Comparison of ENCODE assay signal across 22 cellular contexts in the genomic region with DNA sequence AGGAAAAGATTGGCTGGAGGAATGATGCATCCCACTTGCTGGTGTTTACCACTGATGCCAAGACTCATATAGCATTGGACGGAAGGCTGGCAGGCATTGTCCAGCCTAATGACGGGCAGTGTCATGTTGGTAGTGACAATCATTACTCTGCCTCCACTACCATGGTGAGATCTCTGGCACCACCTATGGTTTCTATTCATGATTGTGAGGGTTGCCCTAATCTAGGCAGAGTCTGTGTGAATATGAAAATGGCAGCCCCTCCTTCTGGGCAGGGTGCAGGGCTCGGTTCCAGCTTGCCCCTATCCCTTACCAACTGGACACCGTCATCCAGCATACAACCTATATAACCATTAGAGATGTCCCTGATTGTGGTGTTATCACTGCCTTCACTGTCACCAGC. TPM values are rescaled to one million over a fixed set of nuclear protein-coding genes. Genes with fewer than 3 reads are reported as not detected.
DNase-seq lines count a peak whose midpoint lies in the region; ATAC-seq, FAIRE-seq and TF ChIP-seq lines count a peak whose summit lies in the region.
"Had no signal": no experiment of that assay in that cellular context is flagged by ENCODE, and none has a peak within 500 bp of the region (broad histone marks: within the 10 kb centered on the region; RNA-seq: fewer than 3 reads in every experiment).

No MANE protein-coding gene starts in this region.

- H2AK5ac ChIP-seq in trophoblast cell (ENCODE audit: low read length) = no peak overlapping the region

- CTCF ChIA-PET in HCT116 (lab: Charles Lee) = no interaction called here

- H3K9me2 ChIP-seq in HCT116 (ENCODE audit: insufficient read depth) = no peaks in the 10 kb centered on the region

- H3K14ac ChIP-seq in trophoblast cell (ENCODE audit: low read length) = no peak overlapping the region

- no peak overlapping the region for H2BK5ac ChIP-seq in trophoblast cell (ENCODE audit: low read depth, low read length, poor library complexity)

- no peaks in the 10 kb centered on the region for H3K79me1 ChIP-seq in trophoblast cell (ENCODE audit: low read length)

- H4K20me1 ChIP-seq in BLaER1 (no peaks in the 10 kb centered on the region), HCT116 (ENCODE audit: insufficient read depth) (no peaks in the 10 kb centered on the region)

- H3K36me3 ChIP-seq in BLaER1 (no peaks in the 10 kb centered on the region), HCT116 (ENCODE audit: control insufficient read depth in 1 of 2, insufficient read depth in 2 of 2, low read length in 2 of 2) (no peaks in the 10 kb centered on the region), trophoblast cell (ENCODE audit: control insufficient read depth in 1 of 2, insufficient read depth in 2 of 2, low read length in 2 of 2) (no peaks in the 10 kb centered on the region)
- H3K36me3 ChIP-seq: spleen had no signal

- H4K12ac ChIP-seq in trophoblast cell (ENCODE audit: low read depth, low read length) = no peak overlapping the region

- intact Hi-C loops in HCT116 (cut with micrococcal nuclease) = no loop called here

- TF ChIP-seq CTCF in HCT116 (IDR thresholded peaks at IDR 0.05 in 2 of 3, conservative IDR thresholded peaks at IDR 0.05 in 1 of 3; ENCODE audit: borderline replicate concordance in 1 of 3, insufficient read depth in 1 of 3, low read depth in 2 of 3, low read length in 2 of 3) = no peak
- no peak for TF ChIP-seq CTCF in endothelial cell (IDR thresholded peaks at IDR 0.05; ENCODE audit: unreplicated experiment)

- H3K4ac ChIP-seq in trophoblast cell (ENCODE audit: low read depth, low read length) = no peak overlapping the region

- no TSS peak for BruUV-seq in HCT116 (replicated peaks; lab: Mats Ljungman, UMichigan)

- no peaks in the 10 kb centered on the region for H3K9me3 Mint-ChIP-seq in activated T-helper 17 cell treated with anti-CD3 and anti-CD28 coated beads, Interleukin-2, amount 50 U/mL, for 72 hours
- H3K9me3 Mint-ChIP-seq in endothelial cell (ENCODE audit: unreplicated experiment) = no peaks in the 10 kb centered on the region
- H3K9me3 Mint-ChIP-seq: activated naive CD4-positive, alpha-beta T cell treated with anti-CD3 and anti-CD28 coated beads, Interleukin-2, amount 50 U/mL, for 24 hours; activated T-cell treated with anti-CD3 and anti-CD28 coated beads, Interleukin-2, amount 50 U/mL, for 72 hours; CD4-positive, CD25-positive, alpha-beta regulatory T cell; effector memory CD8-positive, alpha-beta T cell had no signal

- peak; percentile 16; the same call in 1 of the 2 replicates for TF ChIP-seq RAD21 in HCT116 (IDR thresholded peaks at IDR 0.05; ENCODE audit: low read depth)

- H2BK120ac ChIP-seq in trophoblast cell (ENCODE audit: insufficient read depth, low read length, poor library complexity) = no peak overlapping the region

- TF ChIP-seq POLR2A in GM12892 (IDR thresholded peaks at IDR 0.05; ENCODE audit: low read depth, low read length) (0 out of 2 replicates have a peak, but pooled peaks have one; percentile 8), HCT116 (IDR thresholded peaks at IDR 0.05; ENCODE audit: borderline replicate concordance, extremely low read depth, insufficient read depth, insufficient read length) (no peak)

- ATAC-seq in HCT116 = peak; percentile 37; the same call in 1 of the 2 replicates
- ATAC-seq in activated T-helper 17 cell treated with anti-CD3 and anti-CD28 coated beads, Interleukin-2, amount 50 U/mL, for 72 hours (replicated peaks) = peak; percentile 53
- ATAC-seq: effector memory CD8-positive, alpha-beta T cell; Panc1; T-helper 17 cell had no signal

- H3K4me3 Mint-ChIP-seq in activated T-helper 17 cell treated with anti-CD3 and anti-CD28 coated beads, Interleukin-2, amount 50 U/mL, for 72 hours = peak overlapping the region; percentile 0
- H3K4me3 Mint-ChIP-seq in endothelial cell (ENCODE audit: unreplicated experiment) = no peak overlapping the region
- H3K4me3 Mint-ChIP-seq: activated naive CD4-positive, alpha-beta T cell treated with anti-CD3 and anti-CD28 coated beads, Interleukin-2, amount 50 U/mL, for 24 hours; CD4-positive, CD25-positive, alpha-beta regulatory T cell; effector memory CD8-positive, alpha-beta T cell; T-helper 17 cell had no signal

- H3K79me2 ChIP-seq in HCT116 (ENCODE audit: insufficient read depth, low read length) (no peaks in the 10 kb centered on the region), trophoblast cell (ENCODE audit: control insufficient read depth, insufficient read depth, low read length, poor library complexity) (no peaks in the 10 kb centered on the region)

- H2BK12ac ChIP-seq in trophoblast cell (ENCODE audit: low read length) = no peak overlapping the region

- no peak overlapping the region for H4K91ac ChIP-seq in trophoblast cell (ENCODE audit: low read depth, low read length)

- H2AFZ ChIP-seq in HCT116 (ENCODE audit: low read depth, low read length, poor library complexity, severe bottlenecking) = no peak overlapping the region
- no peak overlapping the region for H2AFZ ChIP-seq in trophoblast cell (ENCODE audit: insufficient read depth, low read length, poor library complexity)

- no peak for FAIRE-seq in GM12892 (lab: Jason Lieb, UNC)

- no peak overlapping the region for H3K23ac ChIP-seq in trophoblast cell (ENCODE audit: low read length)

- H3K4me2 ChIP-seq in BLaER1 = peak overlapping the region; percentile 88
- no peak overlapping the region for H3K4me2 ChIP-seq in HCT116 (ENCODE audit: low read length)
- H3K4me2 ChIP-seq in trophoblast cell (ENCODE audit: low read length) = no peak overlapping the region

- H3K27me3 ChIP-seq in BLaER1 (no peaks in the 10 kb centered on the region), HCT116 (ENCODE audit: insufficient read depth, low read length) (no peaks in the 10 kb centered on the region), trophoblast cell (ENCODE audit: insufficient read depth, low read length) (no peaks in the 10 kb centered on the region)
- H3K27me3 ChIP-seq: SJSA1, spleen, suprapubic skin had no signal

- H3K9ac ChIP-seq in BLaER1 (peak overlapping the region; percentile 50; the same call in 1 of the 2 replicates), HCT116 (ENCODE audit: low read length) (no peak overlapping the region), trophoblast cell (ENCODE audit: low read length) (no peak overlapping the region)

- H3K9me3 ChIP-seq in BLaER1 (peaks cover 9% of the 10 kb centered on the region; the same call in 1 of the 2 replicates), HCT116 (ENCODE audit: control insufficient read depth in 1 of 2, insufficient read depth in 1 of 2, low read depth in 1 of 2, low read length in 2 of 2) (no peaks in the 10 kb centered on the region), trophoblast cell (ENCODE audit: insufficient read depth, low read depth, low read length) (no peaks in the 10 kb centered on the region)
- H3K9me3 ChIP-seq: SJSA1, spleen, suprapubic skin had no signal

- no peak overlapping the region for H3K27ac Mint-ChIP-seq in activated T-helper 17 cell treated with anti-CD3 and anti-CD28 coated beads, Interleukin-2, amount 50 U/mL, for 72 hours
- no peak overlapping the region for H3K27ac Mint-ChIP-seq in endothelial cell (ENCODE audit: unreplicated experiment)
- H3K27ac Mint-ChIP-seq: activated naive CD4-positive, alpha-beta T cell treated with anti-CD3 and anti-CD28 coated beads, Interleukin-2, amount 50 U/mL, for 24 hours; activated T-cell treated with anti-CD3 and anti-CD28 coated beads, Interleukin-2, amount 50 U/mL, for 72 hours; CD4-positive, CD25-positive, alpha-beta regulatory T cell; effector memory CD8-positive, alpha-beta T cell; T-helper 17 cell had no signal

- H3K18ac ChIP-seq in trophoblast cell (ENCODE audit: low read length) = no peak overlapping the region

- DNase-seq in GM12892 (ENCODE audit: insufficient read length) = no peak
- no peak for DNase-seq in HCT116 (ENCODE audit: low read depth, low spot score)
- no peak for DNase-seq in endothelial cell (ENCODE audit: low spot score)
- DNase-seq in HT-29 (ENCODE audit: low spot score) = no peak
- no peak for DNase-seq in NCI-H82 treated with DMSO at 0.1 percent for 48 hours (lab: John Stamatoyannopoulos, UW; ENCODE audit: unreplicated experiment)
- DNase-seq in trophoblast cell = no peak
- DNase-seq: activated CD4-positive, CD25-positive, alpha-beta regulatory T cell; activated T-cell treated with anti-CD3 and anti-CD28 coated beads, Interleukin-2, amount 50 U/mL, for 72 hours; CD4-positive, CD25-positive, alpha-beta regulatory T cell; effector memory CD8-positive, alpha-beta T cell; GF-D8; left ventricle myocardium superior; NCI-H1436; spleen; T-helper 17 cell had no signal

- H3K27ac ChIP-seq in BLaER1 (peak overlapping the region; percentile 74), HCT116 (ENCODE audit: low read depth, low read length) (no peak overlapping the region), trophoblast cell (ENCODE audit: low read depth, low read length) (no peak overlapping the region)
- H3K27ac ChIP-seq: SJSA1, suprapubic skin had no signal

- H4K8ac ChIP-seq in trophoblast cell (ENCODE audit: low read depth, low read length) = no peak overlapping the region

- peaks cover 91% of the 10 kb centered on the region for H3K4me1 ChIP-seq in BLaER1
- peaks cover 5 to 11% of the 10 kb centered on the region in 2 experiments; a peak in 3 of 4 replicates for H3K4me1 ChIP-seq in HCT116 (ENCODE audit: control insufficient read depth in 1 of 2, insufficient read depth in 2 of 2, low read length in 2 of 2)
- peaks cover 5 to 6% of the 10 kb centered on the region in 2 experiments for H3K4me1 ChIP-seq in trophoblast cell (ENCODE audit: control insufficient read depth in 1 of 2, insufficient read depth in 2 of 2, low read length in 2 of 2)
- H3K4me1 ChIP-seq: SJSA1, suprapubic skin had no signal

- POLR2A ChIA-PET in HCT116 (lab: Charles Lee) = no interaction called here

- WGBS in trophoblast cell (ENCODE audit: extremely low coverage, insufficient coverage, insufficient read length) = no CpG with 5 or more reads among the region's 4 CpGs

- H3K4me3 ChIP-seq in BLaER1 (peak overlapping the region; percentile 31; the same call in 1 of the 2 replicates), HCT116 (replicated peaks in 1 of 2; ENCODE audit: low read depth in 1 of 2, low read length in 2 of 2) (no peak overlapping the region), trophoblast cell (ENCODE audit: low read depth, low read length) (no peak overlapping the region)
- H3K4me3 ChIP-seq: SJSA1, spleen, suprapubic skin had no signal

- RAD21 ChIA-PET in HCT116 (lab: Charles Lee; ENCODE audit: low non-redundant PET in 1 of 2, low total read pairs in 2 of 2, uncharacterized antibody in 2 of 2, unreplicated experiment in 2 of 2) = no interaction called here

- H3K36me3 Mint-ChIP-seq in activated T-helper 17 cell treated with anti-CD3 and anti-CD28 coated beads, Interleukin-2, amount 50 U/mL, for 72 hours (ENCODE audit: low read depth) = no peaks in the 10 kb centered on the region
- no peaks in the 10 kb centered on the region for H3K36me3 Mint-ChIP-seq in endothelial cell (ENCODE audit: low read depth, unreplicated experiment)
- H3K36me3 Mint-ChIP-seq: activated naive CD4-positive, alpha-beta T cell treated with anti-CD3 and anti-CD28 coated beads, Interleukin-2, amount 50 U/mL, for 24 hours; CD4-positive, CD25-positive, alpha-beta regulatory T cell had no signal

- H3K4me1 Mint-ChIP-seq in activated T-helper 17 cell treated with anti-CD3 and anti-CD28 coated beads, Interleukin-2, amount 50 U/mL, for 72 hours = no peaks in the 10 kb centered on the region
- peaks cover 5% of the 10 kb centered on the region for H3K4me1 Mint-ChIP-seq in endothelial cell (ENCODE audit: unreplicated experiment)
- H3K4me1 Mint-ChIP-seq: activated naive CD4-positive, alpha-beta T cell treated with anti-CD3 and anti-CD28 coated beads, Interleukin-2, amount 50 U/mL, for 24 hours had no signal

- H3K27me3 Mint-ChIP-seq in activated T-helper 17 cell treated with anti-CD3 and anti-CD28 coated beads, Interleukin-2, amount 50 U/mL, for 72 hours = peaks cover 6% of the 10 kb centered on the region
- H3K27me3 Mint-ChIP-seq in endothelial cell (ENCODE audit: unreplicated experiment) = peaks cover 3% of the 10 kb centered on the region
- H3K27me3 Mint-ChIP-seq: CD4-positive, CD25-positive, alpha-beta regulatory T cell had no signal

RNA-seq across cellular contexts. Expression of gene ITGB3, which starts 33.4 kb away (rescaled TPM):
- polyA plus RNA-seq in GM12892 (2012; ENCODE audit: missing spikeins) = 5.5 TPM
- not detected for total RNA-seq in HCT116 (2021; ENCODE audit: unreplicated experiment)
- polyA plus RNA-seq in HCT116 (2012) = 0.14 and 0.15 TPM in 2 replicates
- total RNA-seq in activated T-helper 17 cell treated with anti-CD3 and anti-CD28 coated beads, Interleukin-2, amount 50 U/mL, for 72 hours = under 1 TPM in 1 of 2 donors, not detected in 1; 0.11 TPM
- total RNA-seq in endothelial cell (ENCODE audit: unreplicated experiment) = not detected
- not detected in 2 replicates for total RNA-seq in HT-29 (2014; rRNA removed; shearing (Covaris generic))
- polyA plus RNA-seq in trophoblast cell (2013) = 3.7 and 4.4 TPM in 2 replicates
- total RNA-seq: A673; activated T-cell treated with anti-CD3 and anti-CD28 coated beads, Interleukin-2, amount 50 U/mL, for 72 hours had no signal

RNA-seq across cellular contexts. Expression of gene EFCAB13, which starts 36.7 kb away (rescaled TPM):
- 4.5 TPM for polyA plus RNA-seq in GM12892 (2012; ENCODE audit: missing spikeins)
- not detected for total RNA-seq in HCT116 (2021; ENCODE audit: unreplicated experiment)
- polyA plus RNA-seq in HCT116 (2012) = 0.10 and 0.17 TPM in 2 replicates
- total RNA-seq in activated T-helper 17 cell treated with anti-CD3 and anti-CD28 coated beads, Interleukin-2, amount 50 U/mL, for 72 hours = 1 to 10 TPM; 3.0 to 3.4 TPM
- 4.6 TPM for total RNA-seq in endothelial cell (ENCODE audit: unreplicated experiment)
- total RNA-seq in HT-29 (2014; rRNA removed; shearing (Covaris generic)) = 0.10 TPM in 1 of 2 replicates, not detected in the other
- polyA plus RNA-seq in trophoblast cell (2013) = 0.12 and 0.15 TPM in 2 replicates
- total RNA-seq: A673 had no signal
